Comparison of ENCODE assay signal across 9 cellular contexts in genomic region chr15:55403531-55403930, GRCh38. TPM values are rescaled to one million over a fixed set of nuclear protein-coding genes. Genes with fewer than 3 reads are reported as not detected.
DNase-seq lines count a peak whose midpoint lies in the region; ATAC-seq lines count a peak whose summit lies in the region.
"Had no signal": no experiment of that assay in that cellular context is flagged by ENCODE, and none has a peak within 500 bp of the region (broad histone marks: within the 10 kb centered on the region; RNA-seq: fewer than 3 reads in every experiment).

No MANE protein-coding gene starts in this region.

- H2BK15ac ChIP-seq in neuronal stem cell (ENCODE audit: low read length), result no peak overlapping the region

- peaks cover 7% of the 10 kb centered on the region for H3K36me3 Mint-ChIP-seq in T-helper 2 cell treated with Interferon-gamma antibody and Interleukin-4, amounts not matched to agents 5 μg/mL and 100 μg/mL, for 36 hours (ENCODE audit: low read depth)
- H3K36me3 Mint-ChIP-seq in immature natural killer cell, result peaks cover 0 to 7% (median 0%) of the 10 kb centered on the region in 3 donors

- no peak for ATAC-seq in GM18502 (IDR thresholded peaks at IDR 0.05; ENCODE audit: poor library complexity, unreplicated experiment)

- H4K91ac ChIP-seq in neuronal stem cell (ENCODE audit: low read depth, low read length, poor library complexity), result no peak overlapping the region

- peaks cover 14% of the 10 kb centered on the region; the same call in 1 of the 2 replicates for H3F3A ChIP-seq in GM23248 (ENCODE audit: insufficient read depth)

- H3K9ac ChIP-seq in GM23248 (peak overlapping the region; percentile 68), neuronal stem cell (ENCODE audit: low read depth, low read length, poor library complexity) (no peak overlapping the region)

- H3K27me3 ChIP-seq in GM23248 (replicated peaks; ENCODE audit: insufficient read depth) (no peaks in the 10 kb centered on the region), neuronal stem cell (ENCODE audit: control insufficient read depth in 3 of 3, insufficient read depth in 3 of 3, low read depth in 1 of 3, low read length in 3 of 3) (no peaks in the 10 kb centered on the region)

- H2BK120ac ChIP-seq in neuronal stem cell (ENCODE audit: low read depth, low read length), result no peak overlapping the region

- H3K79me1 ChIP-seq in neuronal stem cell (ENCODE audit: low read depth, low read length), result peaks cover 2% of the 10 kb centered on the region

- no peaks in the 10 kb centered on the region for H3K9me3 ChIP-seq in GM23248 (ENCODE audit: low read depth)
- no peaks in the 10 kb centered on the region for H3K9me3 ChIP-seq in neuronal stem cell (replicated peaks in 1 of 2; ENCODE audit: control insufficient read depth in 2 of 2, insufficient read depth in 1 of 2, low read depth in 1 of 2, low read length in 2 of 2)

- no peak overlapping the region for H2BK5ac ChIP-seq in neuronal stem cell (ENCODE audit: low read length)

- no peak overlapping the region for H4K8ac ChIP-seq in neuronal stem cell (ENCODE audit: low read depth, low read length)

- H3K27ac ChIP-seq in GM23248 (peak overlapping the region; percentile 75), neuronal stem cell (replicated peaks; ENCODE audit: low read length) (no peak overlapping the region)

- H2AFZ ChIP-seq in GM23248 (peak overlapping the region; percentile 67), neuronal stem cell (ENCODE audit: low read length) (no peak overlapping the region)

- H3K23ac ChIP-seq in neuronal stem cell (ENCODE audit: low read depth, low read length, poor library complexity), result no peak overlapping the region

- no peak overlapping the region for H3K4ac ChIP-seq in neuronal stem cell (ENCODE audit: low read length)

- peak overlapping the region; percentile 29 for H3K27ac Mint-ChIP-seq in T-helper 2 cell treated with Interferon-gamma antibody and Interleukin-4, amounts not matched to agents 5 μg/mL and 100 μg/mL, for 36 hours
- peak overlapping the region; percentile 18 to 77 (median 57) for H3K27ac Mint-ChIP-seq in immature natural killer cell

- H3K18ac ChIP-seq in neuronal stem cell (ENCODE audit: low read length), result no peak overlapping the region

- H3K9me2 ChIP-seq in GM23248 (ENCODE audit: insufficient read depth), result no peaks in the 10 kb centered on the region

- peaks cover 82% of the 10 kb centered on the region for H3K79me2 ChIP-seq in GM23248 (ENCODE audit: insufficient read depth)

- no peaks in the 10 kb centered on the region for H4K20me1 ChIP-seq in GM23248 (ENCODE audit: insufficient read depth)

- peak overlapping the region; percentile 51 for H3K4me3 Mint-ChIP-seq in T-helper 2 cell treated with Interferon-gamma antibody and Interleukin-4, amounts not matched to agents 5 μg/mL and 100 μg/mL, for 36 hours
- H3K4me3 Mint-ChIP-seq in immature natural killer cell, result peak overlapping the region; percentile 0 to 62 (median 51)

- DNase-seq in AML-193 (lab: John Stamatoyannopoulos, UW), result peak; percentile 89 to 97
- DNase-seq in GM23248, result peak; percentile 49
- no peak for DNase-seq in T-helper 2 cell treated with Interferon-gamma antibody and Interleukin-4, amounts not matched to agents 5 μg/mL and 100 μg/mL, for 36 hours (ENCODE audit: low spot score)
- peak in 2 of 3 donors; percentile 1 to 16 for DNase-seq in immature natural killer cell
- no peak for DNase-seq in NCI-H345 treated with DMSO at 0.1 percent for 48 hours (lab: John Stamatoyannopoulos, UW; ENCODE audit: unreplicated experiment)
- DNase-seq in neuronal stem cell (ENCODE audit: low spot score), result no peak
- DNase-seq in hepatic stellate cell (ENCODE audit: low spot score), result no peak
- DNase-seq: NCI-H1092 had no signal

- H3K4me3 ChIP-seq in GM23248, result peak overlapping the region; percentile 6
- H3K4me3 ChIP-seq in neuronal stem cell (ENCODE audit: low read length in 2 of 2), result no peak overlapping the region

- peak overlapping the region; percentile 61 for H3K4me2 ChIP-seq in GM23248 (ENCODE audit: unreplicated experiment)
- no peak overlapping the region for H3K4me2 ChIP-seq in neuronal stem cell (ENCODE audit: insufficient read depth, low read length, poor library complexity, severe bottlenecking)

- H2BK12ac ChIP-seq in neuronal stem cell (ENCODE audit: low read length), result no peak overlapping the region

- no peaks in the 10 kb centered on the region for H3K27me3 Mint-ChIP-seq in T-helper 2 cell treated with Interferon-gamma antibody and Interleukin-4, amounts not matched to agents 5 μg/mL and 100 μg/mL, for 36 hours (ENCODE audit: low read depth)
- H3K27me3 Mint-ChIP-seq in immature natural killer cell (ENCODE audit: low read depth in 3 of 3), result peaks cover 5 to 6% (median 6%) of the 10 kb centered on the region in 3 donors

- H2AK5ac ChIP-seq in neuronal stem cell (ENCODE audit: low read depth, low read length), result no peak overlapping the region

- H3K14ac ChIP-seq in neuronal stem cell (ENCODE audit: low read length), result no peak overlapping the region

- no peaks in the 10 kb centered on the region for H3K9me3 Mint-ChIP-seq in T-helper 2 cell treated with Interferon-gamma antibody and Interleukin-4, amounts not matched to agents 5 μg/mL and 100 μg/mL, for 36 hours
- no peaks in the 10 kb centered on the region for H3K9me3 Mint-ChIP-seq in immature natural killer cell

- peaks cover 34% of the 10 kb centered on the region for H3K4me1 Mint-ChIP-seq in T-helper 2 cell treated with Interferon-gamma antibody and Interleukin-4, amounts not matched to agents 5 μg/mL and 100 μg/mL, for 36 hours (ENCODE audit: low read depth)
- peaks cover 50 to 65% of the 10 kb centered on the region in 2 donors for H3K4me1 Mint-ChIP-seq in immature natural killer cell

- in situ Hi-C loops in GM23248 (cut with MboI), result no loop called here

- peaks cover 26% of the 10 kb centered on the region for H3K4me1 ChIP-seq in GM23248 (ENCODE audit: insufficient read depth)
- H3K4me1 ChIP-seq in neuronal stem cell (ENCODE audit: control insufficient read depth in 2 of 2, insufficient read depth in 1 of 2, low read depth in 1 of 2, low read length in 2 of 2), result peaks cover 0 to 4% of the 10 kb centered on the region in 2 donors

- H3K36me3 ChIP-seq in GM23248 (ENCODE audit: low read depth), result no peaks in the 10 kb centered on the region
- no peaks in the 10 kb centered on the region for H3K36me3 ChIP-seq in neuronal stem cell (replicated peaks in 1 of 2; ENCODE audit: control insufficient read depth in 2 of 2, insufficient read depth in 2 of 2, low read length in 2 of 2)

RNA-seq across cellular contexts. Expression of gene CCPG1, which starts 4.6 kb away (rescaled TPM):
- 147 and 169 TPM in 2 replicates for total RNA-seq in GM23248 (2014; rRNA removed; shearing (Covaris generic))
- 202 and 203 TPM in 2 replicates for polyA plus RNA-seq in GM23248 (2016; fragmentation: Nextera tagmentation; extraction: Ambion mirVana)
- 10 to 100 TPM; 40.9 to 89.3 (median 65.3) TPM for polyA plus RNA-seq in immature natural killer cell
- polyA plus RNA-seq in neuronal stem cell (2013, experiment 1 of 2), result 16.4 TPM
- polyA plus RNA-seq in neuronal stem cell (2013, experiment 2 of 2), result 17.6 TPM

RNA-seq across cellular contexts. Expression of gene PIERCE2, which starts 4.8 kb away (rescaled TPM):
- total RNA-seq in GM23248 (2014; rRNA removed; shearing (Covaris generic)), result 0.54 and 1.4 TPM in 2 replicates
- 6.6 and 7.3 TPM in 2 replicates for polyA plus RNA-seq in GM23248 (2016; fragmentation: Nextera tagmentation; extraction: Ambion mirVana)
- 1 to 10 TPM in 1 of 3 donors, not detected in 2; 1.0 TPM for polyA plus RNA-seq in immature natural killer cell
- 13.3 TPM for polyA plus RNA-seq in neuronal stem cell (2013, experiment 1 of 2)
- polyA plus RNA-seq in neuronal stem cell (2013, experiment 2 of 2), result 14.5 TPM

Comparison
In these comparisons a context has a peak if more than half of its experiments do, and no peak if none do; other contexts are left out.
1. DNase-seq: peak in AML-193 (2 of 2), GM23248 (single experiment) and immature natural killer cell (2 of 3); none in T-helper 2 cell treated with Interferon-gamma antibody and Interleukin-4, amounts not matched to agents 5 μg/mL and 100 μg/mL, for 36 hours (single experiment), NCI-H345 treated with DMSO at 0.1 percent for 48 hours (single experiment), neuronal stem cell (single experiment) and hepatic stellate cell (single experiment).